ENCODE assay signal across 1 cellular context in genomic region chr12:110245278-110245868, GRCh38.
TF ChIP-seq lines count a peak whose summit lies in the region.

No MANE protein-coding gene starts in this region.

TF ChIP-seq in HepG2, 621 proteins besides CTCF, POLR2A, EP300 and RAD21 (continued from another document):
- TF ChIP-seq REST (IDR thresholded peaks at IDR 0.05; ENCODE audit: borderline replicate concordance in 1 of 2, low read depth in 1 of 2, low read length in 2 of 2) (peak in 1 of 2 experiments; percentile 73; a peak in 1 of 4 replicates), HNRNPL (IDR thresholded peaks at IDR 0.05; ENCODE audit: low read depth, low read length) (peak; percentile 70; the same call in 1 of the 2 replicates), KLF11 (CRISPR knock-in tag; IDR thresholded peaks at IDR 0.05) (no peak), NKX3-1 (CRISPR knock-in tag; IDR thresholded peaks at IDR 0.05) (no peak), AHR (CRISPR knock-in tag; IDR thresholded peaks at IDR 0.05) (no peak), HINFP (CRISPR knock-in tag; IDR thresholded peaks at IDR 0.05; ENCODE audit: low read depth) (no peak), TAF15 (IDR thresholded peaks at IDR 0.05; ENCODE audit: low read depth, low read length, poor library complexity, severe bottlenecking) (no peak), ZNF775 (CRISPR knock-in tag; IDR thresholded peaks at IDR 0.05; ENCODE audit: borderline replicate concordance) (no peak), MIXL1 (CRISPR knock-in tag; IDR thresholded peaks at IDR 0.05) (peak; percentile 49; the same call in 1 of the 2 replicates), ZNF710 (CRISPR knock-in tag; IDR thresholded peaks at IDR 0.05; ENCODE audit: borderline replicate concordance) (no peak), ZNF484 (CRISPR knock-in tag; IDR thresholded peaks at IDR 0.05; ENCODE audit: borderline replicate concordance, low read depth) (no peak), ZNF589 (CRISPR knock-in tag; conservative IDR thresholded peaks at IDR 0.05) (no peak), SMARCE1 (IDR thresholded peaks at IDR 0.05; ENCODE audit: borderline replicate concordance) (no peak), ZFP37 (CRISPR knock-in tag; IDR thresholded peaks at IDR 0.05; ENCODE audit: borderline replicate concordance) (no peak), JARID2 (CRISPR knock-in tag; IDR thresholded peaks at IDR 0.05; ENCODE audit: insufficient replicate concordance) (no peak), ELF1 (CRISPR knock-in tag; IDR thresholded peaks at IDR 0.05) (no peak), ZNF546 (CRISPR knock-in tag; conservative IDR thresholded peaks at IDR 0.05) (no peak), ZNF780A (CRISPR knock-in tag; IDR thresholded peaks at IDR 0.05) (no peak), ARNTL (CRISPR knock-in tag; IDR thresholded peaks at IDR 0.05) (no peak)
TF ChIP-seq in HepG2: peak in this region for 13.
